ENCODE assay signal across 10 cellular contexts in genomic region chr16:84928679-84929420, GRCh38.
DNase-seq lines count a peak whose midpoint lies in the region; ATAC-seq and TF ChIP-seq lines count a peak whose summit lies in the region.
"Had no signal": no experiment of that assay in that cellular context is flagged by ENCODE, and none has a peak within 500 bp of the region (broad histone marks: within the 10 kb centered on the region; RNA-seq: fewer than 3 reads in every experiment).

No MANE protein-coding gene starts in this region.

- H3K4me2 ChIP-seq in BLaER1: peak overlapping the region; percentile 65

- no peak overlapping the region for H3K27ac ChIP-seq in BLaER1
- no peak overlapping the region for H3K27ac ChIP-seq in RWPE2 (ENCODE audit: poor library complexity, severe bottlenecking)
- H3K27ac ChIP-seq in left ventricle myocardium inferior (replicated peaks): peak overlapping the region; percentile 93
- H3K27ac ChIP-seq in sigmoid colon: peak overlapping the region; percentile 13 to 56 (median 45)

- H3K36me3 ChIP-seq in BLaER1 (no peaks in the 10 kb centered on the region), RWPE2 (ENCODE audit: low read depth) (no peaks in the 10 kb centered on the region), left ventricle myocardium inferior (no peaks in the 10 kb centered on the region), sigmoid colon (no peaks in the 10 kb centered on the region)

- TF ChIP-seq EP300 in sigmoid colon (IDR thresholded peaks at IDR 0.05): no peak

- peak; percentile 74 for ATAC-seq in RWPE2 (ENCODE audit: low read depth)
- no peak for ATAC-seq in activated CD4-positive, CD25-positive, alpha-beta regulatory T cell treated with anti-CD3 and anti-CD28 coated beads, Interleukin-2, amount 50 U/mL, for 24 hours

- no peak for TF ChIP-seq CTCF in RWPE2 (IDR thresholded peaks at IDR 0.05; ENCODE audit: poor library complexity, severe bottlenecking)
- TF ChIP-seq CTCF in left ventricle myocardium inferior (IDR thresholded peaks at IDR 0.05; ENCODE audit: borderline replicate concordance): no peak
- no peak for TF ChIP-seq CTCF in sigmoid colon (IDR thresholded peaks at IDR 0.05)

- intact Hi-C loops in left ventricle myocardium inferior (cut with micrococcal nuclease): no loop called here
- intact Hi-C loops in sigmoid colon (cut with DNase I): no loop called here

- H3K4me1 ChIP-seq in BLaER1 (peaks cover 50% of the 10 kb centered on the region), RWPE2 (ENCODE audit: insufficient read depth, poor library complexity, severe bottlenecking) (peaks cover 3% of the 10 kb centered on the region), left ventricle myocardium inferior (peaks cover 56% of the 10 kb centered on the region), sigmoid colon (peaks cover 0 to 24% (median 20%) of the 10 kb centered on the region in 4 donors)

- H3K27me3 ChIP-seq in BLaER1 (no peaks in the 10 kb centered on the region), RWPE2 (ENCODE audit: insufficient read depth, poor library complexity, severe bottlenecking) (no peaks in the 10 kb centered on the region), left ventricle myocardium inferior (ENCODE audit: low read depth) (no peaks in the 10 kb centered on the region), sigmoid colon (no peaks in the 10 kb centered on the region)

- WGBS in sigmoid colon, 2 donors: 31 to 60% methylated on average over 16 of the region's 16 CpGs

- in situ Hi-C loops in G401 (cut with HindIII; ENCODE audit: low sequenced_read_pairs): loop anchor here (5.0 to 10.0 kb wide), 2 partner anchors 48 to 86 kb away; partner anchors contain the start of gene ZDHHC7

- DNase-seq in RWPE2 (ENCODE audit: low spot score) (no peak), left ventricle myocardium inferior (peak; percentile 83), sigmoid colon (peak; percentile 94), NCI-H526 treated with DMSO at 0.1 percent for 48 hours (lab: John Stamatoyannopoulos, UW) (no peak), NCI-H2107 (lab: John Stamatoyannopoulos, UW) (no peak), G401 (ENCODE audit: low spot score) (no peak)
- DNase-seq: NCI-H82, T-helper 1 cell had no signal

- H3K9ac ChIP-seq in BLaER1: no peak overlapping the region

- H3K4me3 ChIP-seq in BLaER1 (no peak overlapping the region), RWPE2 (ENCODE audit: severe bottlenecking) (no peak overlapping the region), left ventricle myocardium inferior (no peak overlapping the region), sigmoid colon (no peak overlapping the region)

- H4K20me1 ChIP-seq in BLaER1: no peaks in the 10 kb centered on the region

- H3K9me3 ChIP-seq in BLaER1 (no peaks in the 10 kb centered on the region), RWPE2 (ENCODE audit: severe bottlenecking) (no peaks in the 10 kb centered on the region), left ventricle myocardium inferior (replicated peaks) (peaks cover 5% of the 10 kb centered on the region), sigmoid colon (no peaks in the 10 kb centered on the region)

- no peak for TF ChIP-seq POLR2A in sigmoid colon (IDR thresholded peaks at IDR 0.05)

Comparison
In these comparisons a context has a peak if more than half of its experiments do, and no peak if none do; other contexts are left out.
1. H3K27ac ChIP-seq: peak in left ventricle myocardium inferior (single experiment) and sigmoid colon (4 of 4); none in BLaER1 (single experiment) and RWPE2 (single experiment).
2. DNase-seq: peak in left ventricle myocardium inferior (single experiment) and sigmoid colon (single experiment); none in RWPE2 (single experiment), NCI-H526 treated with DMSO at 0.1 percent for 48 hours (single experiment), NCI-H2107 (single experiment) and G401 (single experiment).